In genomic region chr7:138625849-138626230, GRCh38 we compare ENCODE assay signal across 15 cellular contexts.
DNase-seq lines count a peak whose midpoint lies in the region; ATAC-seq and TF ChIP-seq lines count a peak whose summit lies in the region.
"Had no signal": no experiment of that assay in that cellular context is flagged by ENCODE, and none has a peak within 500 bp of the region (broad histone marks: within the 10 kb centered on the region; RNA-seq: fewer than 3 reads in every experiment).

No MANE protein-coding gene starts in this region.

- H3K27me3 ChIP-seq in aorta (ENCODE audit: control insufficient read depth in 1 of 2, insufficient read depth in 2 of 2, low read length in 1 of 2) = no peaks in the 10 kb centered on the region
- no peaks in the 10 kb centered on the region for H3K27me3 ChIP-seq in psoas muscle (ENCODE audit: insufficient read depth in 3 of 3, low read length in 2 of 3)
- H3K27me3 ChIP-seq: ovary, uterus had no signal

- intact Hi-C loops in aorta (cut with DNase I) = no loop called here
- intact Hi-C loops in psoas muscle (cut with DNase I) = no loop called here

- H3K27ac ChIP-seq in aorta (ENCODE audit: low read depth in 1 of 2, low read length in 2 of 2) = no peak overlapping the region
- no peak overlapping the region for H3K27ac ChIP-seq in psoas muscle
- H3K27ac ChIP-seq: ovary, uterus had no signal

- H3K36me3 Mint-ChIP-seq in activated naive CD8-positive, alpha-beta T cell treated with anti-CD3 and anti-CD28 coated beads, Interleukin-2, amount 10 ng/mL, durations not matched to agents 7 days and 5 days = peaks cover 9% of the 10 kb centered on the region

- H3K4me1 ChIP-seq in aorta (ENCODE audit: control insufficient read depth in 1 of 2, insufficient read depth in 2 of 2, low read length in 2 of 2) = no peaks in the 10 kb centered on the region
- no peaks in the 10 kb centered on the region for H3K4me1 ChIP-seq in psoas muscle
- H3K4me1 ChIP-seq: uterus had no signal

- no peak overlapping the region for H3K4me3 ChIP-seq in aorta (ENCODE audit: low read length in 2 of 2)
- no peak overlapping the region for H3K4me3 ChIP-seq in psoas muscle
- H3K4me3 ChIP-seq: ovary, uterus had no signal

- H3K9me3 ChIP-seq in aorta (ENCODE audit: control insufficient read depth, low read length) (no peaks in the 10 kb centered on the region), psoas muscle (no peaks in the 10 kb centered on the region)
- H3K9me3 ChIP-seq: ovary, uterus had no signal

- peak overlapping the region; percentile 71 for H3K4me3 Mint-ChIP-seq in activated naive CD8-positive, alpha-beta T cell treated with anti-CD3 and anti-CD28 coated beads, Interleukin-2, amount 10 ng/mL, durations not matched to agents 7 days and 5 days
- H3K4me3 Mint-ChIP-seq: HFFc6 had no signal

- peaks cover 43% of the 10 kb centered on the region for H3K4me1 Mint-ChIP-seq in activated naive CD8-positive, alpha-beta T cell treated with anti-CD3 and anti-CD28 coated beads, Interleukin-2, amount 10 ng/mL, durations not matched to agents 7 days and 5 days

- ATAC-seq in HG02610 (IDR thresholded peaks at IDR 0.05; ENCODE audit: unreplicated experiment) (peak; percentile 32), aorta (ENCODE audit: low FRiP score) (no peak), psoas muscle (no peak)
- ATAC-seq in activated naive CD8-positive, alpha-beta T cell treated with anti-CD3 and anti-CD28 coated beads, Interleukin-2, amount 10 ng/mL, durations not matched to agents 7 days and 5 days (ENCODE audit: low read depth) = peak; percentile 94
- ATAC-seq: Panc1 had no signal

- peaks cover 2% of the 10 kb centered on the region for H3K9me3 Mint-ChIP-seq in activated naive CD8-positive, alpha-beta T cell treated with anti-CD3 and anti-CD28 coated beads, Interleukin-2, amount 10 ng/mL, durations not matched to agents 7 days and 5 days
- H3K9me3 Mint-ChIP-seq: HFFc6 had no signal

- in situ Hi-C loops in ACHN (cut with HindIII; ENCODE audit: low pct_ligation_motif_present, low pct_unique_long_range_greater_than_20kb, low sequenced_read_pairs) = no loop called here

- H3K27ac Mint-ChIP-seq in activated naive CD8-positive, alpha-beta T cell treated with anti-CD3 and anti-CD28 coated beads, Interleukin-2, amount 10 ng/mL, durations not matched to agents 7 days and 5 days = peak overlapping the region; percentile 96
- H3K27ac Mint-ChIP-seq: HFFc6 had no signal

- no peak for TF ChIP-seq CTCF in psoas muscle (IDR thresholded peaks at IDR 0.05)

- H3K36me3 ChIP-seq in aorta (ENCODE audit: control insufficient read depth in 1 of 2, insufficient read depth in 2 of 2, low read length in 1 of 2) (no peaks in the 10 kb centered on the region), psoas muscle (ENCODE audit: insufficient read depth in 1 of 2, low read depth in 1 of 2) (no peaks in the 10 kb centered on the region)
- H3K36me3 ChIP-seq: ovary, uterus had no signal

- peak; percentile 55 for DNase-seq in COLO668 (lab: John Stamatoyannopoulos, UW; ENCODE audit: unreplicated experiment)
- DNase-seq in NCI-H510A (lab: John Stamatoyannopoulos, UW) = peak; percentile 69
- DNase-seq in activated naive CD8-positive, alpha-beta T cell treated with anti-CD3 and anti-CD28 coated beads, Interleukin-2, amount 10 ng/mL, durations not matched to agents 7 days and 5 days = no peak
- DNase-seq in RPMI8226 = no peak
- no peak for DNase-seq in ACHN
- DNase-seq in aorta = no peak
- DNase-seq in psoas muscle = no peak
- DNase-seq: activated CD4-positive, alpha-beta T cell treated with anti-CD3 and anti-CD28 coated beads, Interleukin-2, amount 50 U/mL, for 4 hours; DMS 273 treated with DMSO at 0.1 percent for 48 hours; erythroblast; HFFc6; ovary; uterus had no signal

- POLR2A ChIA-PET in activated naive CD8-positive, alpha-beta T cell treated with anti-CD3 and anti-CD28 coated beads, Interleukin-2, amount 10 ng/mL, durations not matched to agents 7 days and 5 days (lab: Charles Lee) = interaction anchor here (0.7 to 2.7 kb wide), 5 partner anchors 9 to 165 kb away, joined by 3 to 17 read pairs (median 5); partner anchors contain the start of gene TRIM24

- WGBS in aorta, 2 donors = 57 to 65% methylated on average over 5 of the region's 5 CpGs
- WGBS in psoas muscle, 3 donors = 52 to 63% (median 61%) methylated on average over 5 of the region's 5 CpGs

- H3K27me3 Mint-ChIP-seq in activated naive CD8-positive, alpha-beta T cell treated with anti-CD3 and anti-CD28 coated beads, Interleukin-2, amount 10 ng/mL, durations not matched to agents 7 days and 5 days = no peaks in the 10 kb centered on the region

Comparison
In these comparisons a context has a peak if more than half of its experiments do, and no peak if none do; other contexts are left out.
1. DNase-seq: peak in COLO668 (single experiment) and NCI-H510A (single experiment); none in activated naive CD8-positive, alpha-beta T cell treated with anti-CD3 and anti-CD28 coated beads, Interleukin-2, amount 10 ng/mL, durations not matched to agents 7 days and 5 days (single experiment), RPMI8226 (single experiment), ACHN (single experiment), aorta (0 of 2) and psoas muscle (0 of 2).
2. ATAC-seq: peak in HG02610 (single experiment) and activated naive CD8-positive, alpha-beta T cell treated with anti-CD3 and anti-CD28 coated beads, Interleukin-2, amount 10 ng/mL, durations not matched to agents 7 days and 5 days (single experiment); none in aorta (single experiment) and psoas muscle (0 of 4).